13 cellular contexts compared by ENCODE assay signal in the genomic region with DNA sequence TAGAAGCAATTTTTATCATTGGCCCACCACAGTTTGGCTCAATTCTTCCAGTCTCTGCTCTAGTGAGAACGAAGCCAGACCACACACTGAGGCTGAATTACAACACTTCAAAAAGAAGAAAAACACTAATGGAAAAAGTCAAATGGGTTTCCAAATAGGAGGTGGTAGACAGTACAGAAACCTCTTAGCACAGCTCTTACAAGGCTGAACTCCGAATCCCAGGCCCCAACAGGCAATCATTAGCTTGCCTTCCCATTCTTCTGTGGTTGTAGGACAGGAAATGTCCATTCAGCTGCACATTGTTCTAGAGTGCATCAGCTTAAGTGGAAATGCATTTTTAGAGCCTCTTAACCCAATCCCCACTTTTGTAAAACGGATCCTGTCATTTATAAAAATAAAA.
A peak's percentile ranks its signal among the peaks of the same experiment; 100 is the strongest.
DNase-seq lines count a peak whose midpoint lies in the region; ATAC-seq and TF ChIP-seq lines count a peak whose summit lies in the region.
"Had no signal": no experiment of that assay in that cellular context is flagged by ENCODE, and none has a peak within 500 bp of the region (broad histone marks: within the 10 kb centered on the region; RNA-seq: fewer than 3 reads in every experiment).

No MANE protein-coding gene starts in this region.

- intact Hi-C loops in heart left ventricle (cut with DNase I): loop anchor here in 1 of 10 donors (5.0 kb wide), 1 partner anchor 36 kb away; no protein-coding TSS in a partner anchor
- intact Hi-C loops in sigmoid colon (cut with DNase I): no loop called here
- intact Hi-C loops in PC-3 (cut with micrococcal nuclease): no loop called here
- intact Hi-C loops in vagina (cut with DNase I): no loop called here

- no peaks in the 10 kb centered on the region for H3F3A ChIP-seq in PC-3 (ENCODE audit: low read length, unreplicated experiment)

- H3K27ac ChIP-seq in heart left ventricle (peak overlapping the region; percentile 11 to 70 (median 42)), sigmoid colon (peak overlapping the region in 2 of 4 donors; percentile 20 to 22), PC-3 (ENCODE audit: low read length) (no peak overlapping the region), vagina (no peak overlapping the region)
- H3K27ac ChIP-seq: lower lobe of right lung, right lobe of liver had no signal

- ATAC-seq in WTC11 (peak; percentile 52), heart left ventricle (peak; percentile 79 to 92 (median 85)), PC-3 (no peak)
- ATAC-seq: right lobe of liver had no signal

- H2AFZ ChIP-seq in PC-3 (ENCODE audit: low read length): no peak overlapping the region

- H3K27me3 ChIP-seq in heart left ventricle: no peaks in the 10 kb centered on the region
- no peaks in the 10 kb centered on the region for H3K27me3 ChIP-seq in sigmoid colon
- no peaks in the 10 kb centered on the region for H3K27me3 ChIP-seq in PC-3 (ENCODE audit: low read length)
- H3K27me3 ChIP-seq in vagina: no peaks in the 10 kb centered on the region
- H3K27me3 ChIP-seq: right lobe of liver had no signal

- H3K4me1 ChIP-seq in heart left ventricle: peaks cover 0 to 26% (median 6%) of the 10 kb centered on the region in 12 donors
- peaks cover 0 to 4% (median 0%) of the 10 kb centered on the region in 4 donors for H3K4me1 ChIP-seq in sigmoid colon
- H3K4me1 ChIP-seq in PC-3 (ENCODE audit: insufficient read depth, low read length): no peaks in the 10 kb centered on the region
- no peaks in the 10 kb centered on the region for H3K4me1 ChIP-seq in vagina
- H3K4me1 ChIP-seq: lower lobe of right lung, right lobe of liver had no signal

- peak; percentile 31 for DNase-seq in GM03348 (ENCODE audit: low spot score)
- no peak for DNase-seq in WTC11 (ENCODE audit: low spot score)
- DNase-seq in heart left ventricle: peak in 2 of 5 donors; percentile 29 to 31
- peak; percentile 69 for DNase-seq in sigmoid colon
- DNase-seq in PC-3: no peak
- DNase-seq in cerebellar nuclear complex (lab: John Stamatoyannopoulos, UW): no peak
- DNase-seq in HUDEP-2 (lab: John Stamatoyannopoulos, UW; ENCODE audit: unreplicated experiment in 76 of 76): no peak
- DNase-seq in vagina (ENCODE audit: extremely low spot score in 2 of 2): no peak
- DNase-seq: activated naive CD4-positive, alpha-beta T cell treated with anti-CD3 and anti-CD28 coated beads, Interleukin-2, amount 50 U/mL, for 16 hours; erythroblast; lower lobe of right lung; NCI-H510A treated with DMSO at 0.1 percent for 48 hours; right lobe of liver had no signal

- peaks cover 10% of the 10 kb centered on the region for H3K4me1 Mint-ChIP-seq in WTC11

- H3K4me3 ChIP-seq in heart left ventricle (no peak overlapping the region), sigmoid colon (no peak overlapping the region), PC-3 (ENCODE audit: low read length) (no peak overlapping the region), vagina (no peak overlapping the region)
- H3K4me3 ChIP-seq: lower lobe of right lung, right lobe of liver had no signal

- H3K9me3 ChIP-seq in heart left ventricle (no peaks in the 10 kb centered on the region), sigmoid colon (no peaks in the 10 kb centered on the region), PC-3 (ENCODE audit: low read length) (no peaks in the 10 kb centered on the region), vagina (no peaks in the 10 kb centered on the region)
- H3K9me3 ChIP-seq: lower lobe of right lung, right lobe of liver had no signal

- TF ChIP-seq POLR2A in heart left ventricle (IDR thresholded peaks at IDR 0.05) (no peak), sigmoid colon (IDR thresholded peaks at IDR 0.05) (no peak), vagina (IDR thresholded peaks at IDR 0.05) (no peak)

- CTCF ChIA-PET in WTC11 (lab: Charles Lee) (no interaction called here), PC-3 (lab: Charles Lee) (no interaction called here)

- H3K27me3 Mint-ChIP-seq in WTC11 (ENCODE audit: low read depth): no peaks in the 10 kb centered on the region

- no peak overlapping the region for H3K9ac ChIP-seq in PC-3 (ENCODE audit: low read length)

- H3K9me2 ChIP-seq in PC-3 (replicated peaks; ENCODE audit: low read length): no peaks in the 10 kb centered on the region

- no peak overlapping the region for H3K27ac Mint-ChIP-seq in WTC11

- no peak for TF ChIP-seq EP300 in sigmoid colon (IDR thresholded peaks at IDR 0.05)

- H3K9me3 Mint-ChIP-seq in WTC11: no peaks in the 10 kb centered on the region

- WGBS in heart left ventricle, 4 donors: 48 to 58% (median 53%) methylated on average over 3 of the region's 3 CpGs
- 58 to 76% methylated on average over 3 of the region's 3 CpGs for WGBS in sigmoid colon, 2 donors

- H3K36me3 ChIP-seq in heart left ventricle: no peaks in the 10 kb centered on the region
- no peaks in the 10 kb centered on the region for H3K36me3 ChIP-seq in sigmoid colon
- H3K36me3 ChIP-seq in PC-3 (ENCODE audit: low read depth, low read length): no peaks in the 10 kb centered on the region
- no peaks in the 10 kb centered on the region for H3K36me3 ChIP-seq in vagina
- H3K36me3 ChIP-seq: lower lobe of right lung, right lobe of liver had no signal

- H3K4me3 Mint-ChIP-seq in WTC11: no peak overlapping the region

- H3K79me2 ChIP-seq in PC-3 (ENCODE audit: low read length): no peaks in the 10 kb centered on the region

- TF ChIP-seq CTCF in WTC11 (IDR thresholded peaks at IDR 0.05) (no peak), heart left ventricle (IDR thresholded peaks at IDR 0.05) (no peak), sigmoid colon (IDR thresholded peaks at IDR 0.05) (no peak), PC-3 (conservative IDR thresholded peaks at IDR 0.05; ENCODE audit: low read depth, low read length) (no peak), vagina (IDR thresholded peaks at IDR 0.05) (no peak)

- no TSS peak for BruUV-seq in PC-3 (replicated peaks; lab: Mats Ljungman, UMichigan)

- H4K20me1 ChIP-seq in PC-3 (ENCODE audit: low read length): no peaks in the 10 kb centered on the region

- H3K4me2 ChIP-seq in PC-3 (ENCODE audit: low read length): no peak overlapping the region

- POLR2A ChIA-PET in WTC11 (lab: Charles Lee): no interaction called here
- POLR2A ChIA-PET in PC-3 (lab: Charles Lee; ENCODE audit: unreplicated experiment): no interaction called here

- no peaks in the 10 kb centered on the region for H3K36me3 Mint-ChIP-seq in WTC11

TF ChIP-seq in WTC11, 78 proteins besides CTCF, POLR2A, EP300 and RAD21:
- TF ChIP-seq ZNF121 (CRISPR knock-in tag; IDR thresholded peaks at IDR 0.05): no peak
- TF ChIP-seq GRHL2 (CRISPR knock-in tag; IDR thresholded peaks at IDR 0.05; ENCODE audit: insufficient replicate concordance, severe bottlenecking): no peak
- no peak for TF ChIP-seq ZBTB21 (CRISPR knock-in tag; IDR thresholded peaks at IDR 0.05; ENCODE audit: borderline replicate concordance)
- TF ChIP-seq RELA (CRISPR knock-in tag; IDR thresholded peaks at IDR 0.05; ENCODE audit: borderline replicate concordance): no peak
- TF ChIP-seq, protein P1, sequence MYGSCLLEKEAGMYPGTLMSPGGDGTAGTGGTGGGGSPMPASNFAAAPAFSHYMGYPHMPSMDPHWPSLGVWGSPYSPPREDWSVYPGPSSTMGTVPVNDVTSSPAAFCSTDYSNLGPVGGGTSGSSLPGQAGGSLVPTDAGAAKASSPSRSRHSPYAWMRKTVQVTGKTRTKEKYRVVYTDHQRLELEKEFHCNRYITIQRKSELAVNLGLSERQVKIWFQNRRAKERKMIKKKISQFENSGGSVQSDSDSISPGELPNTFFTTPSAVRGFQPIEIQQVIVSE (CRISPR knock-in tag; IDR thresholded peaks at IDR 0.05; ENCODE audit: borderline replicate concordance): no peak
- no peak for TF ChIP-seq ATF3 (CRISPR knock-in tag; conservative IDR thresholded peaks at IDR 0.05)
- TF ChIP-seq ESRRA (CRISPR knock-in tag; IDR thresholded peaks at IDR 0.05; ENCODE audit: borderline replicate concordance): no peak
- no peak for TF ChIP-seq PRRX2 (CRISPR knock-in tag; IDR thresholded peaks at IDR 0.05)
- TF ChIP-seq GABPB1 (CRISPR knock-in tag; IDR thresholded peaks at IDR 0.05): no peak
- TF ChIP-seq RORB (CRISPR knock-in tag; IDR thresholded peaks at IDR 0.05): no peak
- TF ChIP-seq ZNF138 (CRISPR knock-in tag; conservative IDR thresholded peaks at IDR 0.05): no peak
- TF ChIP-seq, protein P2, sequence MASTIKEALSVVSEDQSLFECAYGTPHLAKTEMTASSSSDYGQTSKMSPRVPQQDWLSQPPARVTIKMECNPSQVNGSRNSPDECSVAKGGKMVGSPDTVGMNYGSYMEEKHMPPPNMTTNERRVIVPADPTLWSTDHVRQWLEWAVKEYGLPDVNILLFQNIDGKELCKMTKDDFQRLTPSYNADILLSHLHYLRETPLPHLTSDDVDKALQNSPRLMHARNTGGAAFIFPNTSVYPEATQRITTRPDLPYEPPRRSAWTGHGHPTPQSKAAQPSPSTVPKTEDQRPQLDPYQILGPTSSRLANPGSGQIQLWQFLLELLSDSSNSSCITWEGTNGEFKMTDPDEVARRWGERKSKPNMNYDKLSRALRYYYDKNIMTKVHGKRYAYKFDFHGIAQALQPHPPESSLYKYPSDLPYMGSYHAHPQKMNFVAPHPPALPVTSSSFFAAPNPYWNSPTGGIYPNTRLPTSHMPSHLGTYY (CRISPR knock-in tag; IDR thresholded peaks at IDR 0.05): no peak
- no peak for TF ChIP-seq USF1 (CRISPR knock-in tag; IDR thresholded peaks at IDR 0.05)
- no peak for TF ChIP-seq JUN (CRISPR knock-in tag; IDR thresholded peaks at IDR 0.05)
- TF ChIP-seq ELF4 (CRISPR knock-in tag; IDR thresholded peaks at IDR 0.05; ENCODE audit: low read depth): no peak

Comparison
In these comparisons a context has a peak if more than half of its experiments do, and no peak if none do; other contexts are left out.
1. DNase-seq: peak in GM03348 (single experiment) and sigmoid colon (single experiment); none in WTC11 (single experiment), PC-3 (single experiment), cerebellar nuclear complex (0 of 2), HUDEP-2 (0 of 76) and vagina (0 of 2).
2. H3K27ac ChIP-seq: peak in heart left ventricle (12 of 12); none in PC-3 (single experiment) and vagina (single experiment).